Comparison of ENCODE assay signal across 18 cellular contexts in genomic region chr12:124419292-124420040, GRCh38.
DNase-seq lines count a peak whose midpoint lies in the region; ATAC-seq and TF ChIP-seq lines count a peak whose summit lies in the region.
"Had no signal": no experiment of that assay in that cellular context is flagged by ENCODE, and none has a peak within 500 bp of the region (broad histone marks: within the 10 kb centered on the region; RNA-seq: fewer than 3 reads in every experiment).

No MANE protein-coding gene starts in this region.

- H3K36me3 ChIP-seq in trophoblast cell (ENCODE audit: control insufficient read depth in 1 of 2, insufficient read depth in 2 of 2, low read length in 2 of 2) (peaks cover 66 to 70% of the 10 kb centered on the region in 2 experiments), BE2C (peaks cover 57% of the 10 kb centered on the region)

- ATAC-seq in effector memory CD8-positive, alpha-beta T cell (replicated peaks), result no peak
- ATAC-seq in GM18498 (IDR thresholded peaks at IDR 0.05; ENCODE audit: unreplicated experiment), result no peak
- ATAC-seq in HG02981 (IDR thresholded peaks at IDR 0.05; ENCODE audit: unreplicated experiment), result no peak
- ATAC-seq: activated T-cell treated with anti-CD3 and anti-CD28 coated beads, Interleukin-2, amount 50 U/mL, for 72 hours had no signal

- H3K27ac Mint-ChIP-seq in effector memory CD8-positive, alpha-beta T cell, result peak overlapping the region in 1 of 2 donors; percentile 41
- H3K27ac Mint-ChIP-seq: activated T-cell treated with anti-CD3 and anti-CD28 coated beads, Interleukin-2, amount 50 U/mL, for 72 hours; CD4-positive, alpha-beta T cell had no signal

- H3K79me2 ChIP-seq in trophoblast cell (ENCODE audit: control insufficient read depth, insufficient read depth, low read length, poor library complexity), result no peaks in the 10 kb centered on the region

- DNase-seq in DMS 273 treated with DMSO at 0.1 percent for 48 hours (lab: John Stamatoyannopoulos, UW) (peak; percentile 55), NCI-H446 treated with DMSO at 0.1 percent for 48 hours (lab: John Stamatoyannopoulos, UW) (peak; percentile 90), coronary artery (ENCODE audit: low spot score) (no peak), trophoblast cell (no peak), BE2C (no peak)
- no peak for DNase-seq in effector memory CD8-positive, alpha-beta T cell
- DNase-seq: activated CD4-positive, alpha-beta T cell treated with anti-CD3 and anti-CD28 coated beads for 48 hours; activated T-cell treated with anti-CD3 and anti-CD28 coated beads, Interleukin-2, amount 50 U/mL, for 72 hours; amniotic stem cell; CD4-positive, alpha-beta T cell; GOT3; kidney; NCI-H146; NCI-H774; Right ventricle myocardium superior; stimulated activated CD4-positive, alpha-beta T cell treated with anti-CD3 and anti-CD28 coated beads, Interleukin-4, amount 100 ng/mL, for 24 hours had no signal

- H3K79me1 ChIP-seq in trophoblast cell (ENCODE audit: low read length), result no peaks in the 10 kb centered on the region

- peak overlapping the region; percentile 13 to 54 for H3K27ac ChIP-seq in coronary artery
- no peak overlapping the region for H3K27ac ChIP-seq in trophoblast cell (ENCODE audit: low read depth, low read length)

- no peak overlapping the region for H2BK12ac ChIP-seq in trophoblast cell (ENCODE audit: low read length)

- H2AK5ac ChIP-seq in trophoblast cell (ENCODE audit: low read length), result no peak overlapping the region

- H3K36me3 Mint-ChIP-seq in effector memory CD8-positive, alpha-beta T cell (ENCODE audit: insufficient read depth), result peaks cover 39% of the 10 kb centered on the region

- H3K9me3 ChIP-seq in trophoblast cell (ENCODE audit: insufficient read depth, low read depth, low read length) (peaks cover 4% of the 10 kb centered on the region), BE2C (no peaks in the 10 kb centered on the region)

- peak overlapping the region; percentile 27 for H3K18ac ChIP-seq in trophoblast cell (ENCODE audit: low read length)

- H3K4me1 Mint-ChIP-seq in effector memory CD8-positive, alpha-beta T cell (ENCODE audit: low read depth in 2 of 2), result peaks cover 2 to 18% of the 10 kb centered on the region in 2 donors

- H3K27me3 Mint-ChIP-seq in effector memory CD8-positive, alpha-beta T cell, result no peaks in the 10 kb centered on the region
- H3K27me3 Mint-ChIP-seq: CD4-positive, alpha-beta T cell had no signal

- no peak overlapping the region for H2AFZ ChIP-seq in trophoblast cell (ENCODE audit: insufficient read depth, low read length, poor library complexity)

- no peak overlapping the region for H3K4me2 ChIP-seq in trophoblast cell (ENCODE audit: low read length)

- TF ChIP-seq CTCF in coronary artery (IDR thresholded peaks at IDR 0.05) (no peak), BE2C (IDR thresholded peaks at IDR 0.05; ENCODE audit: low read depth, low read length) (no peak)

- H3K4me1 ChIP-seq in trophoblast cell (ENCODE audit: control insufficient read depth in 1 of 2, insufficient read depth in 2 of 2, low read length in 2 of 2), result peaks cover 0 to 4% of the 10 kb centered on the region in 2 experiments
- peaks cover 25% of the 10 kb centered on the region for H3K4me1 ChIP-seq in BE2C

- H3K23ac ChIP-seq in trophoblast cell (ENCODE audit: low read length), result no peak overlapping the region

- H3K4ac ChIP-seq in trophoblast cell (ENCODE audit: low read depth, low read length), result no peak overlapping the region

- H3K14ac ChIP-seq in trophoblast cell (ENCODE audit: low read length), result no peak overlapping the region

- no peak overlapping the region for H2BK120ac ChIP-seq in trophoblast cell (ENCODE audit: insufficient read depth, low read length, poor library complexity)

- H3K9me3 Mint-ChIP-seq in effector memory CD8-positive, alpha-beta T cell, result no peaks in the 10 kb centered on the region
- H3K9me3 Mint-ChIP-seq: activated T-cell treated with anti-CD3 and anti-CD28 coated beads, Interleukin-2, amount 50 U/mL, for 72 hours; CD4-positive, alpha-beta T cell had no signal

- no peak overlapping the region for H4K8ac ChIP-seq in trophoblast cell (ENCODE audit: low read depth, low read length)

- H4K91ac ChIP-seq in trophoblast cell (ENCODE audit: low read depth, low read length), result no peak overlapping the region

- H4K12ac ChIP-seq in trophoblast cell (ENCODE audit: low read depth, low read length), result no peak overlapping the region

- H3K27me3 ChIP-seq in trophoblast cell (ENCODE audit: insufficient read depth, low read length), result no peaks in the 10 kb centered on the region
- H3K27me3 ChIP-seq in BE2C, result no peaks in the 10 kb centered on the region

- H3K9ac ChIP-seq in trophoblast cell (ENCODE audit: low read length), result no peak overlapping the region

- no peak overlapping the region for H3K4me3 ChIP-seq in coronary artery
- H3K4me3 ChIP-seq in trophoblast cell (ENCODE audit: low read depth, low read length), result no peak overlapping the region
- H3K4me3 ChIP-seq in BE2C (ENCODE audit: low read depth, low read length), result no peak overlapping the region

- H2BK5ac ChIP-seq in trophoblast cell (ENCODE audit: low read depth, low read length, poor library complexity), result no peak overlapping the region

- H3K4me3 Mint-ChIP-seq in effector memory CD8-positive, alpha-beta T cell, result no peak overlapping the region
- H3K4me3 Mint-ChIP-seq: activated T-cell treated with anti-CD3 and anti-CD28 coated beads, Interleukin-2, amount 50 U/mL, for 72 hours; CD4-positive, alpha-beta T cell had no signal

- no CpG with 5 or more reads among the region's 21 CpGs for WGBS in trophoblast cell (ENCODE audit: extremely low coverage, insufficient coverage, insufficient read length)

Comparison
In these comparisons a context has a peak if more than half of its experiments do, and no peak if none do; other contexts are left out.
1. DNase-seq: peak in DMS 273 treated with DMSO at 0.1 percent for 48 hours (single experiment) and NCI-H446 treated with DMSO at 0.1 percent for 48 hours (single experiment); none in coronary artery (single experiment), trophoblast cell (0 of 2), effector memory CD8-positive, alpha-beta T cell (0 of 3) and BE2C (single experiment).